1 cellular context compared by ENCODE assay signal in the genomic region with DNA sequence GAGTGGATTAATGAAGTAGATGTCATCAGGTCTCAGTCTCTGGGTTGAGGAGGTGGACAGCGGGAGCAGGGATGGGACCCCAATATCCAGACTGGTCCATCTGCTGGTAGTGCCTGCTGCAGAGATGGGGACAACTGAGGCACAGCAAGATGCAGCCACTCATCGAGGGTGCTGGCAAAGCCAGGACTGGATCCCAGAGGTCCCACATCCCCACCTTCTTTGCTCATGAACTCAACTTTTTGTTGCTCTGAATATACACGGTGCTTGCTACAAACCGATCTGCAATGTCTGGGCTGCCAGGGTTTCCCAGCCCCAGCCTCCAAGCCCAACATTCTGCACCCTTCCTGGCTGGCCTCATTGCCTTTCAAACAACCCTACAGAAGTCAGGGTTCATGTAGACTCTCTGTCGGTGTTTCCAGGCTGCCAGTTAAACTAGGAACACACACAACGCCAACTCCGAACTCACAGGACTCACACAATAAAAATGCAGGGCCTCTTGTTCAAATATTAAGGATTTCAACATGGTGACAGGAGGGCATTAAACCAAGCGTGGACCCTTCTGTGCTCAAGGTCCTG.
A peak's percentile ranks its signal among the peaks of the same experiment; 100 is the strongest.
TF ChIP-seq lines count a peak whose summit lies in the region.

No MANE protein-coding gene starts in this region.

TF ChIP-seq in H1, 55 proteins besides CTCF, POLR2A, EP300 and RAD21:
- no peak for TF ChIP-seq RNF2 (IDR thresholded peaks at IDR 0.05; ENCODE audit: borderline replicate concordance, low read depth, low read length, missing control alignments, poor library complexity, severe bottlenecking)
- TF ChIP-seq KDM4A (IDR thresholded peaks at IDR 0.05; ENCODE audit: low read depth, low read length, severe bottlenecking) = peak; percentile 3
